8 cellular contexts compared by ENCODE assay signal in genomic region chr2:203327918-203328734, GRCh38.
A peak's percentile ranks its signal among the peaks of the same experiment; 100 is the strongest.
DNase-seq lines count a peak whose midpoint lies in the region; ATAC-seq and TF ChIP-seq lines count a peak whose summit lies in the region.

Gene ABI2 (plus strand): TSS chr2:203328394. CDS start chr2:203328515, 121 bp downstream.

- no peak for TF ChIP-seq CTCF in RWPE2 (IDR thresholded peaks at IDR 0.05; ENCODE audit: poor library complexity, severe bottlenecking)
- TF ChIP-seq CTCF in nephron (IDR thresholded peaks at IDR 0.05; ENCODE audit: unreplicated experiment in 3 of 3): no peak

- DNase-seq in DMS114 treated with DMSO at 0.1 percent for 48 hours (lab: John Stamatoyannopoulos, UW; ENCODE audit: unreplicated experiment) (peak; percentile 80), KBM-7 (peak; percentile 90), RWPE2 (ENCODE audit: low spot score) (peak; percentile 75), fibroblast of the conjunctiva (ENCODE audit: low read depth) (peak; percentile 47)
- peak; percentile 88 for DNase-seq in activated effector memory CD4-positive, alpha-beta T cell treated with anti-CD3 and anti-CD28 coated beads, Interleukin-2, amount 50 U/mL, for 16 hours
- peak; percentile 84 for DNase-seq in stimulated activated naive CD8-positive, alpha-beta T cell treated with anti-CD3 and anti-CD28 coated beads, Interleukin-15, Interleukin-2, amounts not matched to agents 100 U/mL and 50 U/mL, for 24 hours

- H3K4me1 ChIP-seq in RWPE2 (ENCODE audit: insufficient read depth, poor library complexity, severe bottlenecking): peaks cover 13% of the 10 kb centered on the region

- H3K4me1 Mint-ChIP-seq in nephron: peaks cover 29% of the 10 kb centered on the region

- H3K36me3 Mint-ChIP-seq in nephron (ENCODE audit: low read depth): peaks cover 6% of the 10 kb centered on the region

- ATAC-seq in GM21576 (IDR thresholded peaks at IDR 0.05; ENCODE audit: unreplicated experiment): peak; percentile 52
- ATAC-seq in RWPE2 (ENCODE audit: low read depth): peak; percentile 65
- ATAC-seq in stimulated activated naive CD8-positive, alpha-beta T cell treated with anti-CD3 and anti-CD28 coated beads, Interleukin-15, Interleukin-2, amounts not matched to agents 100 U/mL and 50 U/mL, for 24 hours: peak; percentile 71

- no peaks in the 10 kb centered on the region for H3K27me3 ChIP-seq in RWPE2 (ENCODE audit: insufficient read depth, poor library complexity, severe bottlenecking)

- H3K27me3 Mint-ChIP-seq in nephron (ENCODE audit: low read depth): no peaks in the 10 kb centered on the region

- H3K27ac ChIP-seq in RWPE2 (ENCODE audit: poor library complexity, severe bottlenecking): peak within 1 kb of the TSS; percentile 62

- H3K4me3 ChIP-seq in RWPE2 (ENCODE audit: severe bottlenecking): peak within 1 kb of the TSS; percentile 60

- H3K9me3 ChIP-seq in RWPE2 (ENCODE audit: severe bottlenecking): no peaks in the 10 kb centered on the region

- in situ Hi-C loops in KBM-7 (cut with MboI; ENCODE audit: low pct_unique_long_range_greater_than_20kb, low sequenced_read_pairs): no loop called here

- H3K36me3 ChIP-seq in RWPE2 (ENCODE audit: low read depth): no peaks in the 10 kb centered on the region; the same call in 1 of the 2 replicates

- no peaks in the 10 kb centered on the region for H3K9me3 Mint-ChIP-seq in nephron

- peak within 1 kb of the TSS; percentile 93 to 99 (median 98) for H3K27ac Mint-ChIP-seq in nephron

- peak within 1 kb of the TSS; percentile 94 to 97 (median 97) for H3K4me3 Mint-ChIP-seq in nephron

Comparison
In these comparisons a context has a peak if more than half of its experiments do, and no peak if none do; other contexts are left out.
1. Peak in every context shown above with its lines: DNase-seq, ATAC-seq, H3K4me3 ChIP-seq and H3K27ac ChIP-seq.